ENCODE assay signal across 1 cellular context in the genomic region with DNA sequence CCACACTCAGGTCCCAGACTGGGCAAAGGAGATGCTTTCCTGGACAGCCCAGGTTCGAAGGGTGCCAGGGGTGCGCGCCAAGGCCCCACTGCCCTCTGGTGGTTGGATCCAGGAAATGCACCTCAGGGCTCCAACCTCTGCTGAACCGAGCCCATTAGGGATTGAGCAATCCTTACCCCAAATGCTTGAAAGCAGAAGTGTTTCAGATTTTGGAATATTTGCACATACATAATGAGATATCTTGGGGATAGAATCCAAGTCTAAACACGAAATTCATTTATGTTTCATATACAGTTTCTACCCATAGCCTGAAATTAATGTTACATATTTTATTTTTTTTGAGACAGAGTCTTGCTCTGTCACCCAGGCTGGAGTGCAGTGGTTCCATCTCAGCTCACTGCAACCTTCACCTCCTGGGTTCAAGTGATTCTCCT.
TF ChIP-seq lines count a peak whose summit lies in the region.

No MANE protein-coding gene starts in this region.

TF ChIP-seq in HepG2, 621 proteins besides CTCF, POLR2A, EP300 and RAD21 (continued from another document and continues in another):
- TF ChIP-seq, protein P1, sequence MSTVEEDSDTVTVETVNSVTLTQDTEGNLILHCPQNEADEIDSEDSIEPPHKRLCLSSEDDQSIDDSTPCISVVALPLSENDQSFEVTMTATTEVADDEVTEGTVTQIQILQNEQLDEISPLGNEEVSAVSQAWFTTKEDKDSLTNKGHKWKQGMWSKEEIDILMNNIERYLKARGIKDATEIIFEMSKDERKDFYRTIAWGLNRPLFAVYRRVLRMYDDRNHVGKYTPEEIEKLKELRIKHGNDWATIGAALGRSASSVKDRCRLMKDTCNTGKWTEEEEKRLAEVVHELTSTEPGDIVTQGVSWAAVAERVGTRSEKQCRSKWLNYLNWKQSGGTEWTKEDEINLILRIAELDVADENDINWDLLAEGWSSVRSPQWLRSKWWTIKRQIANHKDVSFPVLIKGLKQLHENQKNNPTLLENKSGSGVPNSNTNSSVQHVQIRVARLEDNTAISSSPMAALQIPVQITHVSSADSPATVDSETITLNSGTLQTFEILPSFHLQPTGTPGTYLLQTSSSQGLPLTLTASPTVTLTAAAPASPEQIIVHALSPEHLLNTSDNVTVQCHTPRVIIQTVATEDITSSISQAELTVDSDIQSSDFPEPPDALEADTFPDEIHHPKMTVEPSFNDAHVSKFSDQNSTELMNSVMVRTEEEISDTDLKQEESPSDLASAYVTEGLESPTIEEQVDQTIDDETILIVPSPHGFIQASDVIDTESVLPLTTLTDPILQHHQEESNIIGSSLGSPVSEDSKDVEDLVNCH (CRISPR knock-in tag; IDR thresholded peaks at IDR 0.05), result no peak
- TF ChIP-seq GZF1 (CRISPR knock-in tag; IDR thresholded peaks at IDR 0.05) (no peak), MBNL3 (CRISPR knock-in tag; conservative IDR thresholded peaks at IDR 0.05) (no peak), RFXAP (CRISPR knock-in tag; IDR thresholded peaks at IDR 0.05; ENCODE audit: borderline replicate concordance) (no peak), RXRB (CRISPR knock-in tag; IDR thresholded peaks at IDR 0.05; ENCODE audit: borderline replicate concordance) (0 out of 2 replicates have a peak, but pooled peaks have one; percentile 24), TOPORS (CRISPR knock-in tag; IDR thresholded peaks at IDR 0.05) (no peak), ZNF101 (CRISPR knock-in tag; IDR thresholded peaks at IDR 0.05; ENCODE audit: borderline replicate concordance, low read depth) (no peak), ZNF567 (CRISPR knock-in tag; IDR thresholded peaks at IDR 0.05; ENCODE audit: borderline replicate concordance) (no peak), ZSCAN31 (CRISPR knock-in tag; IDR thresholded peaks at IDR 0.05; ENCODE audit: low read depth) (no peak), NFIC (IDR thresholded peaks at IDR 0.05; ENCODE audit: low read length) (no peak), LRRFIP1 (CRISPR knock-in tag; conservative IDR thresholded peaks at IDR 0.05) (no peak), ZNF124 (CRISPR knock-in tag; IDR thresholded peaks at IDR 0.05) (no peak), ZFP62 (CRISPR knock-in tag; IDR thresholded peaks at IDR 0.05) (no peak), MED1 (CRISPR knock-in tag; IDR thresholded peaks at IDR 0.05) (0 out of 2 replicates have a peak, but pooled peaks have one; percentile 31), ZNF597 (CRISPR knock-in tag; IDR thresholded peaks at IDR 0.05) (no peak), ZNF605 (CRISPR knock-in tag; IDR thresholded peaks at IDR 0.05) (no peak), ZBTB40 (IDR thresholded peaks at IDR 0.05) (no peak), ZBTB40 (CRISPR knock-in tag; IDR thresholded peaks at IDR 0.05) (no peak), IRF9 (CRISPR knock-in tag; IDR thresholded peaks at IDR 0.05; ENCODE audit: borderline replicate concordance) (no peak), TBX2 (CRISPR knock-in tag; IDR thresholded peaks at IDR 0.05; ENCODE audit: borderline replicate concordance) (no peak), ZBTB26 (CRISPR knock-in tag; IDR thresholded peaks at IDR 0.05; ENCODE audit: borderline replicate concordance) (no peak), ZNF30 (CRISPR knock-in tag; IDR thresholded peaks at IDR 0.05) (no peak), ZNF598 (CRISPR knock-in tag; IDR thresholded peaks at IDR 0.05; ENCODE audit: borderline replicate concordance) (no peak)
- TF ChIP-seq, protein P2, sequence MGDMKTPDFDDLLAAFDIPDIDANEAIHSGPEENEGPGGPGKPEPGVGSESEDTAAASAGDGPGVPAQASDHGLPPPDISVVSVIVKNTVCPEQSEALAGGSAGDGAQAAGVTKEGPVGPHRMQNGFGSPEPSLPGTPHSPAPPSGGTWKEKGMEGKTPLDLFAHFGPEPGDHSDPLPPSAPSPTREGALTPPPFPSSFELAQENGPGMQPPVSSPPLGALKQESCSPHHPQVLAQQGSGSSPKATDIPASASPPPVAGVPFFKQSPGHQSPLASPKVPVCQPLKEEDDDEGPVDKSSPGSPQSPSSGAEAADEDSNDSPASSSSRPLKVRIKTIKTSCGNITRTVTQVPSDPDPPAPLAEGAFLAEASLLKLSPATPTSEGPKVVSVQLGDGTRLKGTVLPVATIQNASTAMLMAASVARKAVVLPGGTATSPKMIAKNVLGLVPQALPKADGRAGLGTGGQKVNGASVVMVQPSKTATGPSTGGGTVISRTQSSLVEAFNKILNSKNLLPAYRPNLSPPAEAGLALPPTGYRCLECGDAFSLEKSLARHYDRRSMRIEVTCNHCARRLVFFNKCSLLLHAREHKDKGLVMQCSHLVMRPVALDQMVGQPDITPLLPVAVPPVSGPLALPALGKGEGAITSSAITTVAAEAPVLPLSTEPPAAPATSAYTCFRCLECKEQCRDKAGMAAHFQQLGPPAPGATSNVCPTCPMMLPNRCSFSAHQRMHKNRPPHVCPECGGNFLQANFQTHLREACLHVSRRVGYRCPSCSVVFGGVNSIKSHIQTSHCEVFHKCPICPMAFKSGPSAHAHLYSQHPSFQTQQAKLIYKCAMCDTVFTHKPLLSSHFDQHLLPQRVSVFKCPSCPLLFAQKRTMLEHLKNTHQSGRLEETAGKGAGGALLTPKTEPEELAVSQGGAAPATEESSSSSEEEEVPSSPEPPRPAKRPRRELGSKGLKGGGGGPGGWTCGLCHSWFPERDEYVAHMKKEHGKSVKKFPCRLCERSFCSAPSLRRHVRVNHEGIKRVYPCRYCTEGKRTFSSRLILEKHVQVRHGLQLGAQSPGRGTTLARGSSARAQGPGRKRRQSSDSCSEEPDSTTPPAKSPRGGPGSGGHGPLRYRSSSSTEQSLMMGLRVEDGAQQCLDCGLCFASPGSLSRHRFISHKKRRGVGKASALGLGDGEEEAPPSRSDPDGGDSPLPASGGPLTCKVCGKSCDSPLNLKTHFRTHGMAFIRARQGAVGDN (CRISPR knock-in tag; IDR thresholded peaks at IDR 0.05), result no peak
- TF ChIP-seq, protein P3, sequence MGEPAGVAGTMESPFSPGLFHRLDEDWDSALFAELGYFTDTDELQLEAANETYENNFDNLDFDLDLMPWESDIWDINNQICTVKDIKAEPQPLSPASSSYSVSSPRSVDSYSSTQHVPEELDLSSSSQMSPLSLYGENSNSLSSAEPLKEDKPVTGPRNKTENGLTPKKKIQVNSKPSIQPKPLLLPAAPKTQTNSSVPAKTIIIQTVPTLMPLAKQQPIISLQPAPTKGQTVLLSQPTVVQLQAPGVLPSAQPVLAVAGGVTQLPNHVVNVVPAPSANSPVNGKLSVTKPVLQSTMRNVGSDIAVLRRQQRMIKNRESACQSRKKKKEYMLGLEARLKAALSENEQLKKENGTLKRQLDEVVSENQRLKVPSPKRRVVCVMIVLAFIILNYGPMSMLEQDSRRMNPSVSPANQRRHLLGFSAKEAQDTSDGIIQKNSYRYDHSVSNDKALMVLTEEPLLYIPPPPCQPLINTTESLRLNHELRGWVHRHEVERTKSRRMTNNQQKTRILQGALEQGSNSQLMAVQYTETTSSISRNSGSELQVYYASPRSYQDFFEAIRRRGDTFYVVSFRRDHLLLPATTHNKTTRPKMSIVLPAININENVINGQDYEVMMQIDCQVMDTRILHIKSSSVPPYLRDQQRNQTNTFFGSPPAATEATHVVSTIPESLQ (CRISPR knock-in tag; conservative IDR thresholded peaks at IDR 0.05), result no peak
- TF ChIP-seq, protein P4, sequence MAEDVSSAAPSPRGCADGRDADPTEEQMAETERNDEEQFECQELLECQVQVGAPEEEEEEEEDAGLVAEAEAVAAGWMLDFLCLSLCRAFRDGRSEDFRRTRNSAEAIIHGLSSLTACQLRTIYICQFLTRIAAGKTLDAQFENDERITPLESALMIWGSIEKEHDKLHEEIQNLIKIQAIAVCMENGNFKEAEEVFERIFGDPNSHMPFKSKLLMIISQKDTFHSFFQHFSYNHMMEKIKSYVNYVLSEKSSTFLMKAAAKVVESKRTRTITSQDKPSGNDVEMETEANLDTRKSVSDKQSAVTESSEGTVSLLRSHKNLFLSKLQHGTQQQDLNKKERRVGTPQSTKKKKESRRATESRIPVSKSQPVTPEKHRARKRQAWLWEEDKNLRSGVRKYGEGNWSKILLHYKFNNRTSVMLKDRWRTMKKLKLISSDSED (CRISPR knock-in tag; IDR thresholded peaks at IDR 0.05), result no peak
